33 cellular contexts compared by ENCODE assay signal in genomic region chr18:28713026-28713425, GRCh38.
"Had no signal": no experiment of that assay in that cellular context is flagged by ENCODE, and none has a peak within 500 bp of the region (broad histone marks: within the 10 kb centered on the region; RNA-seq: fewer than 3 reads in every experiment).

No MANE protein-coding gene starts in this region.

- H3K4me1 ChIP-seq: adrenal gland, body of pancreas, breast epithelium had no signal

- H3K36me3 ChIP-seq: adrenal gland, brain microvascular endothelial cell, breast epithelium had no signal

- DNase-seq: activated B cell treated with CpG ODN at 0.5 μM for 24 hours; activated CD4-positive, alpha-beta memory T cell treated with anti-CD3 and anti-CD28 coated beads for 36 hours; activated CD4-positive, alpha-beta T cell treated with anti-CD3 and anti-CD28 coated beads for 4 hours; activated CD4-positive, alpha-beta T cell treated with anti-CD3 and anti-CD28 coated beads, Interleukin-2, amount 10 ng/mL, durations not matched to agents 24 days and 14 days; activated CD4-positive, alpha-beta T cell treated with anti-CD3 and anti-CD28 coated beads, Interleukin-2, amount 50 U/mL, for 1 hour; activated CD4-positive, alpha-beta T cell treated with anti-CD3 and anti-CD28 coated beads, Interleukin-2, amount 50 U/mL, for 4 hours; activated CD4-positive, CD25-positive, alpha-beta regulatory T cell treated with anti-CD3 and anti-CD28 coated beads, Interleukin-2, amount 50 U/mL, for 72 hours; activated CD8-positive, alpha-beta memory T cell treated with anti-CD3 and anti-CD28 coated beads, Interleukin-2, amount 50 U/mL, for 4 hours; activated CD8-positive, alpha-beta T cell treated with anti-CD3 and anti-CD28 coated beads for 36 hours; activated effector memory CD4-positive, alpha-beta T cell treated with anti-CD3 and anti-CD28 coated beads, Interleukin-2, amount 50 U/mL, for 16 hours; activated gamma-delta T cell treated with Interleukin-2 at 50 U/mL for 16 hours; activated naive CD4-positive, alpha-beta T cell; activated naive CD4-positive, alpha-beta T cell treated with anti-CD3 and anti-CD28 coated beads for 36 hours; activated naive CD4-positive, alpha-beta T cell treated with anti-CD3 and anti-CD28 coated beads, Interleukin-2, amount 50 U/mL, for 16 hours; activated naive CD8-positive, alpha-beta T cell treated with anti-CD3 and anti-CD28 coated beads for 36 hours; activated T-cell treated with anti-CD3 and anti-CD28 coated beads for 4 hours; activated T-cell treated with anti-CD3 and anti-CD28 coated beads, Interleukin-2, amount 50 U/mL, for 1 hour; activated T-cell treated with anti-CD3 and anti-CD28 coated beads, Interleukin-2, amount 50 U/mL, for 4 hours; activated T-cell treated with anti-CD3 and anti-CD28 coated beads, Interleukin-2, amount 50 U/mL, for 72 hours; adrenal gland; amniotic stem cell; aorta; body of pancreas; brain microvascular endothelial cell; caudate nucleus; cerebellar nuclear complex; T-helper 1 cell; T-helper 2 cell; T-helper 9 cell had no signal

- H3K27me3 ChIP-seq: adrenal gland, body of pancreas, brain microvascular endothelial cell, breast epithelium had no signal

- FAIRE-seq: astrocyte, TTC549 had no signal

- H3K27ac ChIP-seq: adrenal gland, body of pancreas, brain microvascular endothelial cell, breast epithelium, VCaP had no signal

- H3K9me3 ChIP-seq: adrenal gland, body of pancreas, breast epithelium had no signal

- H3K4me3 ChIP-seq: adrenal gland, body of pancreas, breast epithelium had no signal
